In the genomic region with DNA sequence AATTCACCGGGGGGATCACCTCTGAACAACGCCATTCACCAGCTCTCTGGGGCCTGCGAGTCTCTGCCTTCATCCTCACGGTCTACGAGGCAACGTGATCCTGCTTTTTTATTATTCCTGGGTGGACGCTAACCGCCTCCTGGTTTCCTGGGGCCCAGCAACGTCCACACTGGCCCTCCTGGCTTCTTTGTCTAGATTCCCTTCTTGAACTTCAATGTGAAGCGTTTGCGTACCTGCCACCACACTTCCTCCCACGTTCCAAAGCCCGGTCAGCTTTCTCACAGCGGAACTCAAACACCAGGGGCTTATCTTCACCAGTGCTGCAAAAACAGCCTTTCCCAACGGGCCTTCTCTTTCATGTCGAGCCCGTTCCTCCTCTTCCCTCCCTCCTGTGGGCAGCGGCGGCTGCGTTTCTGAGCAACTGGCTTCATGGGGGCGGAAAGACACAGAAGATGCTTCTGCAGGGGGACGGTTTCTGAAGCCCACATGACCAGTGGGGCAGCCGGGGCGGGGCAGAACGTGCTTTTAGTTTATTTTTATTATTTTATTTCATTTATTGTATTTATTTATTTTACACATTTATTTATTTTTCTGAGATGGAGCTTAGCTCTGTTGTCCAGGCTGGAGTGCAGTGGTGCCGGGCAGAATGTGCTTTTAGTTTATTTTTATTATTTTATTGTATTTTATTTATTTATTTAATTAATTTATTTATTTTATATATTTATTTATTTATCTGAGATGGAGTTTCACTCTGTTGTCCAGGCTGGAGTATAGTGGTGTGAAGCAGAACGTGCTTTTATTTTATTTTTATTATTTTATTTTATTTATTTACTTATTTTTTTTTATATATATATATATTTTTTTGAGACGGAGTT, we compare ENCODE assay signal across 1 cellular context.
TF ChIP-seq lines count a peak whose summit lies in the region.

No MANE protein-coding gene starts in this region.

TF ChIP-seq in WTC11, 78 proteins besides CTCF, POLR2A, EP300 and RAD21 (continued from another document):
- TF ChIP-seq ZNF281 (CRISPR knock-in tag; IDR thresholded peaks at IDR 0.05) = no peak
